In the genomic region with DNA sequence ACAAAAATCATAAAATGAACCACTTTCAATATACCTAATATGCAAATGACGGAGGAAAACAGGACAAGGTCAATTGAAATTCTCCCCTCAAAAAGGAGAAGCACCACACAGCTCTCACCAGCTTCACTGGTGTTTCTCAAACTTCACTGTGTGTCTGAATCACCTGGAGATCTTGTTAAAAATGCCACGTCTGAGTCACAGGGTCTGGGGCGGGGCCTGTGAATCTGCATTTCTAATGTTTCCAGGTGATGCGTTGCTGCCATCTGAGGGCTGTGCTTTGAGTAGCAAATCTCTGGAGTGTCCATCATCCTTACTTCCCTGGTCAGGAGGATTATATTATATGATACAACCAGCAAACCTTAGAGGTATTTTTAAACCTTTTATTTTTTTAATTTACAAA, we compare ENCODE assay signal across 2 cellular contexts.
TF ChIP-seq lines count a peak whose summit lies in the region.

No MANE protein-coding gene starts in this region.

TF ChIP-seq in SK-N-SH, 30 proteins besides CTCF, POLR2A, EP300 and RAD21 (continued from another document):
- TF ChIP-seq, protein P1, sequence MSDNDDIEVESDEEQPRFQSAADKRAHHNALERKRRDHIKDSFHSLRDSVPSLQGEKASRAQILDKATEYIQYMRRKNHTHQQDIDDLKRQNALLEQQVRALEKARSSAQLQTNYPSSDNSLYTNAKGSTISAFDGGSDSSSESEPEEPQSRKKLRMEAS (IDR thresholded peaks at IDR 0.05; ENCODE audit: low read depth), result no peak
- TF ChIP-seq TCF12 (IDR thresholded peaks at IDR 0.05) (no peak), YY1 (IDR thresholded peaks at IDR 0.05; ENCODE audit: low read depth) (no peak), TAF1 (IDR thresholded peaks at IDR 0.05; ENCODE audit: borderline replicate concordance, low read depth, low read length) (no peak), JUND (IDR thresholded peaks at IDR 0.05) (no peak)
- TF ChIP-seq, protein P2, sequence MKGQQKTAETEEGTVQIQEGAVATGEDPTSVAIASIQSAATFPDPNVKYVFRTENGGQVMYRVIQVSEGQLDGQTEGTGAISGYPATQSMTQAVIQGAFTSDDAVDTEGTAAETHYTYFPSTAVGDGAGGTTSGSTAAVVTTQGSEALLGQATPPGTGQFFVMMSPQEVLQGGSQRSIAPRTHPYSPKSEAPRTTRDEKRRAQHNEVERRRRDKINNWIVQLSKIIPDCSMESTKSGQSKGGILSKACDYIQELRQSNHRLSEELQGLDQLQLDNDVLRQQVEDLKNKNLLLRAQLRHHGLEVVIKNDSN (IDR thresholded peaks at IDR 0.05; ENCODE audit: borderline replicate concordance, low read depth), result no peak

TF ChIP-seq in SK-N-SH treated with all-trans-retinoic acid at 6 μM for 48 hours, 23 proteins besides CTCF, POLR2A, EP300 and RAD21 (continued from another document):
- TF ChIP-seq, protein P3, sequence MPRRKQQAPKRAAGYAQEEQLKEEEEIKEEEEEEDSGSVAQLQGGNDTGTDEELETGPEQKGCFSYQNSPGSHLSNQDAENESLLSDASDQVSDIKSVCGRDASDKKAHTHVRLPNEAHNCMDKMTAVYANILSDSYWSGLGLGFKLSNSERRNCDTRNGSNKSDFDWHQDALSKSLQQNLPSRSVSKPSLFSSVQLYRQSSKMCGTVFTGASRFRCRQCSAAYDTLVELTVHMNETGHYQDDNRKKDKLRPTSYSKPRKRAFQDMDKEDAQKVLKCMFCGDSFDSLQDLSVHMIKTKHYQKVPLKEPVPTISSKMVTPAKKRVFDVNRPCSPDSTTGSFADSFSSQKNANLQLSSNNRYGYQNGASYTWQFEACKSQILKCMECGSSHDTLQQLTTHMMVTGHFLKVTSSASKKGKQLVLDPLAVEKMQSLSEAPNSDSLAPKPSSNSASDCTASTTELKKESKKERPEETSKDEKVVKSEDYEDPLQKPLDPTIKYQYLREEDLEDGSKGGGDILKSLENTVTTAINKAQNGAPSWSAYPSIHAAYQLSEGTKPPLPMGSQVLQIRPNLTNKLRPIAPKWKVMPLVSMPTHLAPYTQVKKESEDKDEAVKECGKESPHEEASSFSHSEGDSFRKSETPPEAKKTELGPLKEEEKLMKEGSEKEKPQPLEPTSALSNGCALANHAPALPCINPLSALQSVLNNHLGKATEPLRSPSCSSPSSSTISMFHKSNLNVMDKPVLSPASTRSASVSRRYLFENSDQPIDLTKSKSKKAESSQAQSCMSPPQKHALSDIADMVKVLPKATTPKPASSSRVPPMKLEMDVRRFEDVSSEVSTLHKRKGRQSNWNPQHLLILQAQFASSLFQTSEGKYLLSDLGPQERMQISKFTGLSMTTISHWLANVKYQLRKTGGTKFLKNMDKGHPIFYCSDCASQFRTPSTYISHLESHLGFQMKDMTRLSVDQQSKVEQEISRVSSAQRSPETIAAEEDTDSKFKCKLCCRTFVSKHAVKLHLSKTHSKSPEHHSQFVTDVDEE (CRISPR knock-in tag; IDR thresholded peaks at IDR 0.05), result no peak
- no peak for TF ChIP-seq ZFP30 (CRISPR knock-in tag; IDR thresholded peaks at IDR 0.05)
- TF ChIP-seq SNAI2 (CRISPR knock-in tag; IDR thresholded peaks at IDR 0.05), result no peak
- no peak for TF ChIP-seq CSDC2 (CRISPR knock-in tag; IDR thresholded peaks at IDR 0.05)
